1 cellular context compared by ENCODE assay signal in the genomic region with DNA sequence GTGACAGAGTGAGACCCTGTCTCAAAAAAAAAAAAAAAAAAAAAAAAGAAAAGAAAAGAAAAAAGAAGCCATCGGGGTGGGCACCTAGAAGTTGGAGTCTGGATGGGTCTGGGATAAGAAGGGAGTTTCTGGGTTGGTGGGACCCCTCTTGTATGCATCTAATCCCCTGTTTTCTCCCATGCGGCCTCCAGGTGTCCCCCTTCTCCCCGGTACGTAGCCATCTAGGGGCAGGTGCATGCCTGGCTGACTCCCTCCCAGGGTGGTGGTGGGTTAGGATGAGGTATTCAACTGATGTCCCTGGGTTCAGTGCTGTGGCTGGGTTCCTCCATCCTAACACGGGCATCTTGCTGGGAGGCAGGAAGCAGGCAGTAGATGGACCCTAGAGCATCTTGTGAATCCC.
TF ChIP-seq lines count a peak whose summit lies in the region.

No MANE protein-coding gene starts in this region.

TF ChIP-seq in GM12878, 131 proteins besides CTCF, POLR2A, EP300 and RAD21:
- TF ChIP-seq SMC3 (IDR thresholded peaks at IDR 0.05; ENCODE audit: borderline replicate concordance, low read length) (peak; percentile 52; the same call in 1 of the 2 replicates), WRNIP1 (IDR thresholded peaks at IDR 0.05; ENCODE audit: borderline replicate concordance, low read depth, low read length) (no peak), SRF (IDR thresholded peaks at IDR 0.05; ENCODE audit: low read depth in 2 of 2, low read length in 2 of 2) (peak; percentile 11 to 72; a peak in 3 of 4 replicates), SIN3A (IDR thresholded peaks at IDR 0.05; ENCODE audit: low read depth, low read length) (no peak), DPF2 (IDR thresholded peaks at IDR 0.05) (no peak), ASH2L (IDR thresholded peaks at IDR 0.05; ENCODE audit: borderline replicate concordance, low read depth) (no peak), PAX5 (IDR thresholded peaks at IDR 0.05; ENCODE audit: borderline replicate concordance, low read depth, low read length) (peak; percentile 70; the same call in 1 of the 2 replicates), IRF4 (IDR thresholded peaks at IDR 0.05; ENCODE audit: low read depth, low read length) (0 out of 2 replicates have a peak, but pooled peaks have one; percentile 12), CREM (IDR thresholded peaks at IDR 0.05; ENCODE audit: low read depth) (peak; percentile 13; the same call in 1 of the 2 replicates), CHD4 (IDR thresholded peaks at IDR 0.05) (no peak), TCF12 (IDR thresholded peaks at IDR 0.05; ENCODE audit: low read depth, low read length) (0 out of 2 replicates have a peak, but pooled peaks have one; percentile 30)
- TF ChIP-seq, protein P1, sequence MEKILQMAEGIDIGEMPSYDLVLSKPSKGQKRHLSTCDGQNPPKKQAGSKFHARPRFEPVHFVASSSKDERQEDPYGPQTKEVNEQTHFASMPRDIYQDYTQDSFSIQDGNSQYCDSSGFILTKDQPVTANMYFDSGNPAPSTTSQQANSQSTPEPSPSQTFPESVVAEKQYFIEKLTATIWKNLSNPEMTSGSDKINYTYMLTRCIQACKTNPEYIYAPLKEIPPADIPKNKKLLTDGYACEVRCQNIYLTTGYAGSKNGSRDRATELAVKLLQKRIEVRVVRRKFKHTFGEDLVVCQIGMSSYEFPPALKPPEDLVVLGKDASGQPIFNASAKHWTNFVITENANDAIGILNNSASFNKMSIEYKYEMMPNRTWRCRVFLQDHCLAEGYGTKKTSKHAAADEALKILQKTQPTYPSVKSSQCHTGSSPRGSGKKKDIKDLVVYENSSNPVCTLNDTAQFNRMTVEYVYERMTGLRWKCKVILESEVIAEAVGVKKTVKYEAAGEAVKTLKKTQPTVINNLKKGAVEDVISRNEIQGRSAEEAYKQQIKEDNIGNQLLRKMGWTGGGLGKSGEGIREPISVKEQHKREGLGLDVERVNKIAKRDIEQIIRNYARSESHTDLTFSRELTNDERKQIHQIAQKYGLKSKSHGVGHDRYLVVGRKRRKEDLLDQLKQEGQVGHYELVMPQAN (conservative IDR thresholded peaks at IDR 0.05) = no peak
